16 cellular contexts compared by ENCODE assay signal in the genomic region with DNA sequence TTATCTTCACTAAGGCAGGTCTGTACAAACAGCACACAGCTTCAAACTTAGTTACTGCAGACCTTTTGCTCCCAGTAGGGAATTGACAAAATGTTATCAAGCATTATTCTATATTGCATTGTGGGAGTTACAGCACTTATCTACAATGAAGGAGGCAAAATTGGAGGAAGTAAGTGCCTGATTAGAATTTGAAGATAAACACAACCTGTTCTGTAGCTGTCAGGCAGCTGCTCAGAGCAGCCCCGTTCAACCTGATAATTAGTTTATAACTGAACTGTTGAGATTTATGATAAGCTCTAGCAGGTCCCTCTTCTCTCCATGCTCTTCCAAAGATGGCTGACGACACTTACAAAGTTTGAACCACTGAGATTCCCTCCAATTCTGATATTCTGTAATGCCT.
A peak's percentile ranks its signal among the peaks of the same experiment; 100 is the strongest.
DNase-seq lines count a peak whose midpoint lies in the region; ATAC-seq and TF ChIP-seq lines count a peak whose summit lies in the region.
"Had no signal": no experiment of that assay in that cellular context is flagged by ENCODE, and none has a peak within 500 bp of the region (broad histone marks: within the 10 kb centered on the region; RNA-seq: fewer than 3 reads in every experiment).

No MANE protein-coding gene starts in this region.

- TF ChIP-seq CTCF in neural crest cell (conservative IDR thresholded peaks at IDR 0.05) = no peak

- H3K27me3 Mint-ChIP-seq in neural crest cell (ENCODE audit: low read depth) = no peaks in the 10 kb centered on the region
- H3K27me3 Mint-ChIP-seq in activated CD8-positive, alpha-beta memory T cell treated with anti-CD3 and anti-CD28 coated beads, Interleukin-2, amount 10 ng/mL, durations not matched to agents 7 days and 5 days = no peaks in the 10 kb centered on the region
- H3K27me3 Mint-ChIP-seq: CD4-positive, alpha-beta T cell; T-helper 17 cell had no signal

- H3K36me3 Mint-ChIP-seq in neural crest cell (ENCODE audit: low read depth) = no peaks in the 10 kb centered on the region
- H3K36me3 Mint-ChIP-seq in activated CD8-positive, alpha-beta memory T cell treated with anti-CD3 and anti-CD28 coated beads, Interleukin-2, amount 10 ng/mL, durations not matched to agents 7 days and 5 days = no peaks in the 10 kb centered on the region

- ATAC-seq in SK-N-SH treated with all-trans-retinoic acid at 6 μM for 48 hours = no peak; the same call in 2 of the 3 replicates
- no peak for ATAC-seq in activated CD8-positive, alpha-beta memory T cell treated with anti-CD3 and anti-CD28 coated beads, Interleukin-2, amount 10 ng/mL, durations not matched to agents 7 days and 5 days
- ATAC-seq: T-helper 17 cell had no signal

- peak; percentile 40 for DNase-seq in NCI-H2227 treated with DMSO at 0.1 percent for 48 hours (lab: John Stamatoyannopoulos, UW)
- peak; percentile 60 for DNase-seq in NCI-H748 (lab: John Stamatoyannopoulos, UW; ENCODE audit: unreplicated experiment)
- DNase-seq in neural crest cell (ENCODE audit: low read depth, low spot score) = no peak
- no peak for DNase-seq in islet precursor cell
- DNase-seq in AG08395 (ENCODE audit: low spot score) = no peak
- DNase-seq in activated CD8-positive, alpha-beta memory T cell treated with anti-CD3 and anti-CD28 coated beads, Interleukin-2, amount 10 ng/mL, durations not matched to agents 7 days and 5 days = no peak
- DNase-seq: CD4-positive, alpha-beta T cell; COR-L47; DMS79; Kasumi-1; NCI-H146; NCI-H2081; Peyer's patch; SJCRH30; T-helper 17 cell had no signal

- H3K4me1 Mint-ChIP-seq in neural crest cell = no peaks in the 10 kb centered on the region
- H3K4me1 Mint-ChIP-seq in activated CD8-positive, alpha-beta memory T cell treated with anti-CD3 and anti-CD28 coated beads, Interleukin-2, amount 10 ng/mL, durations not matched to agents 7 days and 5 days = no peaks in the 10 kb centered on the region
- H3K4me1 Mint-ChIP-seq: T-helper 17 cell had no signal

- H3K4me3 Mint-ChIP-seq in neural crest cell = no peak overlapping the region
- H3K4me3 Mint-ChIP-seq in activated CD8-positive, alpha-beta memory T cell treated with anti-CD3 and anti-CD28 coated beads, Interleukin-2, amount 10 ng/mL, durations not matched to agents 7 days and 5 days = no peak overlapping the region
- H3K4me3 Mint-ChIP-seq: CD4-positive, alpha-beta T cell; T-helper 17 cell had no signal

- peak overlapping the region; percentile 38 for H3K27ac Mint-ChIP-seq in neural crest cell (ENCODE audit: unreplicated experiment)
- H3K27ac Mint-ChIP-seq in activated CD8-positive, alpha-beta memory T cell treated with anti-CD3 and anti-CD28 coated beads, Interleukin-2, amount 10 ng/mL, durations not matched to agents 7 days and 5 days = no peak overlapping the region
- H3K27ac Mint-ChIP-seq: CD4-positive, alpha-beta T cell; T-helper 17 cell had no signal

- peaks cover 5% of the 10 kb centered on the region for H3K9me3 Mint-ChIP-seq in neural crest cell
- H3K9me3 Mint-ChIP-seq in activated CD8-positive, alpha-beta memory T cell treated with anti-CD3 and anti-CD28 coated beads, Interleukin-2, amount 10 ng/mL, durations not matched to agents 7 days and 5 days (ENCODE audit: low read depth) = peaks cover 9% of the 10 kb centered on the region
- H3K9me3 Mint-ChIP-seq: CD4-positive, alpha-beta T cell had no signal

- CTCF ChIA-PET in activated CD8-positive, alpha-beta memory T cell treated with anti-CD3 and anti-CD28 coated beads, Interleukin-2, amount 10 ng/mL, durations not matched to agents 7 days and 5 days (lab: Charles Lee) = no interaction called here

TF ChIP-seq in SK-N-SH treated with all-trans-retinoic acid at 6 μM for 48 hours, 23 proteins besides CTCF, POLR2A, EP300 and RAD21 (continues in another document):
- TF ChIP-seq RARB (CRISPR knock-in tag; IDR thresholded peaks at IDR 0.05) = no peak
- TF ChIP-seq, protein P1, sequence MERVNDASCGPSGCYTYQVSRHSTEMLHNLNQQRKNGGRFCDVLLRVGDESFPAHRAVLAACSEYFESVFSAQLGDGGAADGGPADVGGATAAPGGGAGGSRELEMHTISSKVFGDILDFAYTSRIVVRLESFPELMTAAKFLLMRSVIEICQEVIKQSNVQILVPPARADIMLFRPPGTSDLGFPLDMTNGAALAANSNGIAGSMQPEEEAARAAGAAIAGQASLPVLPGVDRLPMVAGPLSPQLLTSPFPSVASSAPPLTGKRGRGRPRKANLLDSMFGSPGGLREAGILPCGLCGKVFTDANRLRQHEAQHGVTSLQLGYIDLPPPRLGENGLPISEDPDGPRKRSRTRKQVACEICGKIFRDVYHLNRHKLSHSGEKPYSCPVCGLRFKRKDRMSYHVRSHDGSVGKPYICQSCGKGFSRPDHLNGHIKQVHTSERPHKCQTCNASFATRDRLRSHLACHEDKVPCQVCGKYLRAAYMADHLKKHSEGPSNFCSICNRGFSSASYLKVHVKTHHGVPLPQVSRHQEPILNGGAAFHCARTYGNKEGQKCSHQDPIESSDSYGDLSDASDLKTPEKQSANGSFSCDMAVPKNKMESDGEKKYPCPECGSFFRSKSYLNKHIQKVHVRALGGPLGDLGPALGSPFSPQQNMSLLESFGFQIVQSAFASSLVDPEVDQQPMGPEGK (CRISPR knock-in tag; IDR thresholded peaks at IDR 0.05; ENCODE audit: borderline replicate concordance) = no peak
- no peak for TF ChIP-seq ZNF565 (CRISPR knock-in tag; conservative IDR thresholded peaks at IDR 0.05; ENCODE audit: low read depth)
- TF ChIP-seq ARNTL (CRISPR knock-in tag; IDR thresholded peaks at IDR 0.05; ENCODE audit: borderline replicate concordance, low read depth) = no peak
- TF ChIP-seq SNAI2 (CRISPR knock-in tag; IDR thresholded peaks at IDR 0.05) = 0 out of 2 replicates have a peak, but pooled peaks have one; percentile 15
- TF ChIP-seq TOX (CRISPR knock-in tag; IDR thresholded peaks at IDR 0.05; ENCODE audit: borderline replicate concordance) = no peak
- TF ChIP-seq ESRRG (CRISPR knock-in tag; IDR thresholded peaks at IDR 0.05) = no peak
- TF ChIP-seq GLIS3 (CRISPR knock-in tag; IDR thresholded peaks at IDR 0.05) = no peak
- TF ChIP-seq PPARA (CRISPR knock-in tag; IDR thresholded peaks at IDR 0.05; ENCODE audit: borderline replicate concordance) = no peak
- no peak for TF ChIP-seq BACH2 (CRISPR knock-in tag; IDR thresholded peaks at IDR 0.05; ENCODE audit: borderline replicate concordance)
- TF ChIP-seq ZFP30 (CRISPR knock-in tag; IDR thresholded peaks at IDR 0.05) = no peak
- TF ChIP-seq ZFP3 (CRISPR knock-in tag; IDR thresholded peaks at IDR 0.05) = no peak
- TF ChIP-seq, protein P2, sequence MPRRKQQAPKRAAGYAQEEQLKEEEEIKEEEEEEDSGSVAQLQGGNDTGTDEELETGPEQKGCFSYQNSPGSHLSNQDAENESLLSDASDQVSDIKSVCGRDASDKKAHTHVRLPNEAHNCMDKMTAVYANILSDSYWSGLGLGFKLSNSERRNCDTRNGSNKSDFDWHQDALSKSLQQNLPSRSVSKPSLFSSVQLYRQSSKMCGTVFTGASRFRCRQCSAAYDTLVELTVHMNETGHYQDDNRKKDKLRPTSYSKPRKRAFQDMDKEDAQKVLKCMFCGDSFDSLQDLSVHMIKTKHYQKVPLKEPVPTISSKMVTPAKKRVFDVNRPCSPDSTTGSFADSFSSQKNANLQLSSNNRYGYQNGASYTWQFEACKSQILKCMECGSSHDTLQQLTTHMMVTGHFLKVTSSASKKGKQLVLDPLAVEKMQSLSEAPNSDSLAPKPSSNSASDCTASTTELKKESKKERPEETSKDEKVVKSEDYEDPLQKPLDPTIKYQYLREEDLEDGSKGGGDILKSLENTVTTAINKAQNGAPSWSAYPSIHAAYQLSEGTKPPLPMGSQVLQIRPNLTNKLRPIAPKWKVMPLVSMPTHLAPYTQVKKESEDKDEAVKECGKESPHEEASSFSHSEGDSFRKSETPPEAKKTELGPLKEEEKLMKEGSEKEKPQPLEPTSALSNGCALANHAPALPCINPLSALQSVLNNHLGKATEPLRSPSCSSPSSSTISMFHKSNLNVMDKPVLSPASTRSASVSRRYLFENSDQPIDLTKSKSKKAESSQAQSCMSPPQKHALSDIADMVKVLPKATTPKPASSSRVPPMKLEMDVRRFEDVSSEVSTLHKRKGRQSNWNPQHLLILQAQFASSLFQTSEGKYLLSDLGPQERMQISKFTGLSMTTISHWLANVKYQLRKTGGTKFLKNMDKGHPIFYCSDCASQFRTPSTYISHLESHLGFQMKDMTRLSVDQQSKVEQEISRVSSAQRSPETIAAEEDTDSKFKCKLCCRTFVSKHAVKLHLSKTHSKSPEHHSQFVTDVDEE (CRISPR knock-in tag; IDR thresholded peaks at IDR 0.05) = peak; percentile 91
- TF ChIP-seq, protein P3, sequence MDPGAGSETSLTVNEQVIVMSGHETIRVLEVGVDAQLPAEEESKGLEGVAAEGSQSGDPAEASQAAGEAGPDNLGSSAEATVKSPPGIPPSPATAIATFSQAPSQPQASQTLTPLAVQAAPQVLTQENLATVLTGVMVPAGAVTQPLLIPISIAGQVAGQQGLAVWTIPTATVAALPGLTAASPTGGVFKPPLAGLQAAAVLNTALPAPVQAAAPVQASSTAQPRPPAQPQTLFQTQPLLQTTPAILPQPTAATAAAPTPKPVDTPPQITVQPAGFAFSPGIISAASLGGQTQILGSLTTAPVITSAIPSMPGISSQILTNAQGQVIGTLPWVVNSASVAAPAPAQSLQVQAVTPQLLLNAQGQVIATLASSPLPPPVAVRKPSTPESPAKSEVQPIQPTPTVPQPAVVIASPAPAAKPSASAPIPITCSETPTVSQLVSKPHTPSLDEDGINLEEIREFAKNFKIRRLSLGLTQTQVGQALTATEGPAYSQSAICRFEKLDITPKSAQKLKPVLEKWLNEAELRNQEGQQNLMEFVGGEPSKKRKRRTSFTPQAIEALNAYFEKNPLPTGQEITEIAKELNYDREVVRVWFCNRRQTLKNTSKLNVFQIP (CRISPR knock-in tag; IDR thresholded peaks at IDR 0.05; ENCODE audit: borderline replicate concordance, low read depth) = no peak
- no peak for TF ChIP-seq CSDC2 (CRISPR knock-in tag; IDR thresholded peaks at IDR 0.05)
- TF ChIP-seq, protein P4, sequence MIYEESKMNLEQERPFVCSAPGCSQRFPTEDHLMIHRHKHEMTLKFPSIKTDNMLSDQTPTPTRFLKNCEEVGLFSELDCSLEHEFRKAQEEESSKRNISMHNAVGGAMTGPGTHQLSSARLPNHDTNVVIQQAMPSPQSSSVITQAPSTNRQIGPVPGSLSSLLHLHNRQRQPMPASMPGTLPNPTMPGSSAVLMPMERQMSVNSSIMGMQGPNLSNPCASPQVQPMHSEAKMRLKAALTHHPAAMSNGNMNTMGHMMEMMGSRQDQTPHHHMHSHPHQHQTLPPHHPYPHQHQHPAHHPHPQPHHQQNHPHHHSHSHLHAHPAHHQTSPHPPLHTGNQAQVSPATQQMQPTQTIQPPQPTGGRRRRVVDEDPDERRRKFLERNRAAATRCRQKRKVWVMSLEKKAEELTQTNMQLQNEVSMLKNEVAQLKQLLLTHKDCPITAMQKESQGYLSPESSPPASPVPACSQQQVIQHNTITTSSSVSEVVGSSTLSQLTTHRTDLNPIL (CRISPR knock-in tag; IDR thresholded peaks at IDR 0.05; ENCODE audit: low read depth) = no peak
- peak; percentile 90; the same call in 1 of the 2 replicates for TF ChIP-seq TCF4 (CRISPR knock-in tag; IDR thresholded peaks at IDR 0.05; ENCODE audit: borderline replicate concordance)
- no peak for TF ChIP-seq OSR1 (CRISPR knock-in tag; IDR thresholded peaks at IDR 0.05)

Comparison
In these comparisons a context has a peak if more than half of its experiments do, and no peak if none do; other contexts are left out.
1. DNase-seq: peak in NCI-H2227 treated with DMSO at 0.1 percent for 48 hours (single experiment) and NCI-H748 (single experiment); none in neural crest cell (single experiment), islet precursor cell (single experiment), AG08395 (single experiment) and activated CD8-positive, alpha-beta memory T cell treated with anti-CD3 and anti-CD28 coated beads, Interleukin-2, amount 10 ng/mL, durations not matched to agents 7 days and 5 days (single experiment).